9 cellular contexts compared by ENCODE assay signal in the genomic region with DNA sequence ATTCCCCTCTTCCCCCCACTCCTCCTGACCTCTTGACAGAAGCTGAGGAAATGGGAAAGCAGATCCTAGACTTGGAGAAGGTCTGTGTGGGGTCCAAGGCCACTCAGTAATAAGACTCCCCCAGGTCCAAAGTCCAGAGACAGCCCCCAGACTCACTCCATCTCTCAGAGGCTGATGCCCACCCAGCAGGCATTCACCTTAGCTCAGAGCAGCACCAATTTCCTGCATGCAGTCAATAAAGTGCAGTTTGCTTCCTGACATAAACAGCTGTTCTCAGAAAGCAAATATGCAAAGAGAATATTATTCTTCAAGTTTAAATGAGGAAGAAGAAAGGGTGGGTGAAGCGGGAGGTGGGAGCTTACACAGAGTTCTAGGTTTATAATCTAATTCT.
DNase-seq lines count a peak whose midpoint lies in the region; ATAC-seq and TF ChIP-seq lines count a peak whose summit lies in the region.
"Had no signal": no experiment of that assay in that cellular context is flagged by ENCODE, and none has a peak within 500 bp of the region (broad histone marks: within the 10 kb centered on the region; RNA-seq: fewer than 3 reads in every experiment).

No MANE protein-coding gene starts in this region.

- no peak overlapping the region for H3K9ac ChIP-seq in SK-N-SH

- H3K4me1 ChIP-seq in SK-N-SH (ENCODE audit: control insufficient read depth in 1 of 2, insufficient read depth in 2 of 2, low read depth in 1 of 2, low read length in 1 of 2) (peaks cover 2 to 11% of the 10 kb centered on the region in 2 experiments; a peak in 2 of 4 replicates), suprapubic skin (peaks cover 28% of the 10 kb centered on the region)

- H2AFZ ChIP-seq in SK-N-SH (ENCODE audit: low read depth) = peak overlapping the region; percentile 21; the same call in 1 of the 2 replicates

- CTCF ChIA-PET in SK-N-SH (lab: Yijun Ruan, JAX) = interaction anchor here (1.0 kb wide), 1 partner anchor 86 kb away, joined by 5 read pairs; no protein-coding TSS in a partner anchor

- H3K27me3 Mint-ChIP-seq in T-helper 17 cell = no peaks in the 10 kb centered on the region

- H4K20me1 ChIP-seq in SK-N-SH (ENCODE audit: insufficient read depth) = no peaks in the 10 kb centered on the region

- TF ChIP-seq EP300 in SK-N-SH (IDR thresholded peaks at IDR 0.05; ENCODE audit: borderline replicate concordance in 1 of 2, low read depth in 1 of 2, low read length in 1 of 2) = no peak
- TF ChIP-seq EP300 in suprapubic skin (IDR thresholded peaks at IDR 0.05) = no peak

- H3K27me3 ChIP-seq in SK-N-SH (ENCODE audit: insufficient read depth) = no peaks in the 10 kb centered on the region
- H3K27me3 ChIP-seq in suprapubic skin = no peaks in the 10 kb centered on the region

- H3K36me3 Mint-ChIP-seq in T-helper 17 cell (ENCODE audit: low read depth) = no peaks in the 10 kb centered on the region

- H3K4me1 Mint-ChIP-seq in T-helper 17 cell = peaks cover 20% of the 10 kb centered on the region

- no peaks in the 10 kb centered on the region for H3F3A ChIP-seq in SK-N-SH (replicated peaks; ENCODE audit: insufficient read depth)

- peak overlapping the region; percentile 91 for H3K4me3 Mint-ChIP-seq in T-helper 17 cell

- H3K9me3 ChIP-seq in SK-N-SH (no peaks in the 10 kb centered on the region), T-helper 17 cell (ENCODE audit: control insufficient read depth, low read length, poor library complexity, severe bottlenecking) (no peaks in the 10 kb centered on the region), iPS-18c (ENCODE audit: control insufficient read depth, insufficient read depth, low read length) (no peaks in the 10 kb centered on the region), suprapubic skin (no peaks in the 10 kb centered on the region)
- H3K9me3 ChIP-seq: A549 had no signal

- TF ChIP-seq POLR2A in suprapubic skin (IDR thresholded peaks at IDR 0.05) = no peak

- no peak overlapping the region for H3K27ac ChIP-seq in SK-N-SH (ENCODE audit: low read depth in 2 of 2, low read length in 1 of 2)
- peak overlapping the region; percentile 82 for H3K27ac ChIP-seq in suprapubic skin

- no peak for TF ChIP-seq RAD21 in SK-N-SH (IDR thresholded peaks at IDR 0.05; ENCODE audit: low read length)

- peak overlapping the region; percentile 98 for H3K27ac Mint-ChIP-seq in T-helper 17 cell

- no peaks in the 10 kb centered on the region for H3K9me2 ChIP-seq in SK-N-SH

- WGBS in SK-N-SH (ENCODE audit: low lambda C conversion rate) = 100% methylated on average over 1 of the region's 1 CpG
- WGBS in suprapubic skin = 67% methylated on average over 1 of the region's 1 CpG

- no peak overlapping the region for H3K4me3 ChIP-seq in SK-N-SH (ENCODE audit: low read depth in 2 of 2, low read length in 1 of 2)
- peak overlapping the region; percentile 36 for H3K4me3 ChIP-seq in iPS-18c (ENCODE audit: insufficient read depth, low read depth, low read length)
- H3K4me3 ChIP-seq in suprapubic skin = peak overlapping the region; percentile 44
- H3K4me3 ChIP-seq: A549 had no signal

- intact Hi-C loops in posterior cingulate gyrus (cut with DNase I) = no loop called here

- H3K79me2 ChIP-seq in SK-N-SH (ENCODE audit: insufficient read depth) = no peaks in the 10 kb centered on the region

- no peak for TF ChIP-seq CTCF in SK-N-SH (IDR thresholded peaks at IDR 0.05)
- TF ChIP-seq CTCF in suprapubic skin (IDR thresholded peaks at IDR 0.05) = no peak

- POLR2A ChIA-PET in SK-N-SH (lab: Yijun Ruan, JAX) = no interaction called here

- DNase-seq in SK-N-SH = no peak
- no peak for DNase-seq in T-helper 17 cell
- no peak for DNase-seq in suprapubic skin (ENCODE audit: low spot score in 2 of 2)
- DNase-seq in T1000 (lab: John Stamatoyannopoulos, UW) = no peak
- DNase-seq in amniotic stem cell (lab: John Stamatoyannopoulos, UW) = no peak
- no peak for DNase-seq in posterior cingulate gyrus

- H3K4me2 ChIP-seq in SK-N-SH = peak overlapping the region; percentile 47; the same call in 1 of the 2 replicates

- no peaks in the 10 kb centered on the region for H3K36me3 ChIP-seq in SK-N-SH (replicated peaks in 1 of 2; ENCODE audit: control insufficient read depth in 1 of 2, insufficient read depth in 2 of 2, low read length in 1 of 2)
- no peaks in the 10 kb centered on the region for H3K36me3 ChIP-seq in suprapubic skin

- ATAC-seq in SK-N-SH treated with all-trans-retinoic acid at 6 μM for 48 hours (no peak), T-helper 17 cell (peak; percentile 2)

TF ChIP-seq in SK-N-SH, 30 proteins besides CTCF, POLR2A, EP300 and RAD21 (continues in another document):
- TF ChIP-seq IRF3 (IDR thresholded peaks at IDR 0.05; ENCODE audit: low read depth, low read length) (no peak), FOSL2 (IDR thresholded peaks at IDR 0.05; ENCODE audit: borderline replicate concordance, low read depth) (no peak), POLR2AphosphoS5 (IDR thresholded peaks at IDR 0.05; ENCODE audit: low read depth, low read length) (no peak), MAX (IDR thresholded peaks at IDR 0.05; ENCODE audit: low read depth) (no peak), GATA2 (CRISPR knock-in tag; IDR thresholded peaks at IDR 0.05) (no peak), RFX5 (IDR thresholded peaks at IDR 0.05; ENCODE audit: low read length) (no peak), RCOR1 (IDR thresholded peaks at IDR 0.05; ENCODE audit: low read length) (no peak), PBX3 (IDR thresholded peaks at IDR 0.05) (no peak)

TF ChIP-seq in SK-N-SH treated with all-trans-retinoic acid at 6 μM for 48 hours, 23 proteins besides CTCF, POLR2A, EP300 and RAD21:
- no peak for TF ChIP-seq ZC3H10 (CRISPR knock-in tag; IDR thresholded peaks at IDR 0.05)

Comparison
In these comparisons a context has a peak if more than half of its experiments do, and no peak if none do; other contexts are left out.
1. H3K4me3 ChIP-seq: peak in iPS-18c (single experiment) and suprapubic skin (single experiment); none in SK-N-SH (0 of 2).